Comparison of ENCODE assay signal across 1 cellular context in genomic region chr2:61006486-61007105, GRCh38.
TF ChIP-seq lines count a peak whose summit lies in the region.

No MANE protein-coding gene starts in this region.

TF ChIP-seq in HCT116, 20 proteins besides CTCF, POLR2A, EP300 and RAD21 (continued from another document):
- no peak for TF ChIP-seq REST (IDR thresholded peaks at IDR 0.05; ENCODE audit: low read depth)
- TF ChIP-seq YY1 (IDR thresholded peaks at IDR 0.05; ENCODE audit: extremely low read depth, insufficient replicate concordance, low read depth, low read length) = no peak
- no peak for TF ChIP-seq EGR1 (IDR thresholded peaks at IDR 0.05; ENCODE audit: low read depth)
- TF ChIP-seq SIN3A (IDR thresholded peaks at IDR 0.05; ENCODE audit: low read depth) = no peak
- no peak for TF ChIP-seq SRF (IDR thresholded peaks at IDR 0.05; ENCODE audit: low read depth)
- TF ChIP-seq JUND (IDR thresholded peaks at IDR 0.05) = no peak
- TF ChIP-seq ZFX (IDR thresholded peaks at IDR 0.05) = no peak
- TF ChIP-seq EZH2phosphoT487 (IDR thresholded peaks at IDR 0.05; ENCODE audit: borderline replicate concordance) = no peak
